In the genomic region with DNA sequence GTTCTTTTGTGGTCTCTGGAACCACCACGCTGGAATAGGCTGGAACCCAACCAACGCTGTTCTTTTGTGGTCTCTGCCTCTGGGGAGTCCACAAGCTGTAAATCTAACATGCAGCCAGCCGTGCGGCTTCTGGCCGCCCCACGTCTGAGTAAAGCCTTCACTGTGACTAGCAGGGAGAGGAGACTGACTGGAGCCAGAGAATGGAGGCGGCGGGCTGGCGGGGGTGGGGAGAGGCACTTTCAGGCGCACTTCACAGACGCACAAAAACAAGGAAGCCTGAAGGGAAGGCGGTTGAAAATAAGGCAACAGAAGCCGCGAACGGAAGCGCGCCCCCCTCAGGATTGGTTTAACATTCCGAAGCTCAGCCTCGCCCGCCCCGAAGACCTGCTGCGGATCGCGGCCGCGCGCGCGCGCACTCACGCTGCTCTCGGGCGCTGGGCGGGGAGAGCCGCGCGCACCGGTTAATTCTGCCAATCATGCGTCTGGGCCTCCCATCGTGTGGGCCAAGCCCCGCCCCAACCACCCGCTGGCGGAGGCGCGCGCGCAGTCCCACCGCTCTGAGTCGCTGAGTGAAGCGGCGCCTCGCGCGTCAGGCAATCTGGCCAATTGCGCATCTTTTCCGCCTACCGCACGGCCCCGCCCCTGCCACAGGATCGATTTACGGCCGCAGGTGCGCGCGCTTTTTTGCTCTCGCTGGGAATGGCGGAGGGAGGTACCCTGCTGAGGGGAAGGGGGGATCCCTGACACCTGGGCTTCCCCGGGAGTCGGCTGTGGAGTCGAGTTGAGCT, we compare ENCODE assay signal across 8 cellular contexts. TPM values are rescaled to one million over a fixed set of nuclear protein-coding genes. Genes with fewer than 3 reads are reported as not detected.
DNase-seq lines count a peak whose midpoint lies in the region; ATAC-seq lines count a peak whose summit lies in the region.

Gene SFR1, plus strand, starts transcription at position 687 of the 788 bp plus-strand sequence. Its CDS starts 13 bp downstream, at position 700.

- peak within 1 kb of the TSS; percentile 95 to 100 (median 98) for H3K4me3 Mint-ChIP-seq in CD4-positive, CD25-positive, alpha-beta regulatory T cell

- H3K36me3 ChIP-seq in CD4-positive, CD25-positive, alpha-beta regulatory T cell (ENCODE audit: control insufficient read depth, insufficient read depth, low read length), result peaks cover 1% of the 10 kb centered on the region

- peaks cover 0 to 2% (median 0%) of the 10 kb centered on the region in 7 donors for H3K9me3 Mint-ChIP-seq in CD4-positive, CD25-positive, alpha-beta regulatory T cell

- H3K27me3 Mint-ChIP-seq in CD4-positive, CD25-positive, alpha-beta regulatory T cell, result peaks cover 10% of the 10 kb centered on the region

- peak within 1 kb of the TSS; percentile 97 to 98 (median 98) for H3K27ac Mint-ChIP-seq in CD4-positive, CD25-positive, alpha-beta regulatory T cell

- H3K9me3 ChIP-seq in CD4-positive, CD25-positive, alpha-beta regulatory T cell (ENCODE audit: control insufficient read depth in 2 of 2, low read length in 2 of 2), result no peaks in the 10 kb centered on the region

- H3K27me3 ChIP-seq in CD4-positive, CD25-positive, alpha-beta regulatory T cell (ENCODE audit: control insufficient read depth, insufficient read depth, low read length), result no peaks in the 10 kb centered on the region

- peak; percentile 94 to 95 for ATAC-seq in CD4-positive, CD25-positive, alpha-beta regulatory T cell (ENCODE audit: low read depth in 2 of 2)
- ATAC-seq in GM19395 (IDR thresholded peaks at IDR 0.05; ENCODE audit: unreplicated experiment) (peak; percentile 85), HG03565 (IDR thresholded peaks at IDR 0.05; ENCODE audit: unreplicated experiment) (peak; percentile 84), left lobe of liver (peak; percentile 93)

- peaks cover 17% of the 10 kb centered on the region for H3K4me1 ChIP-seq in CD4-positive, CD25-positive, alpha-beta regulatory T cell (ENCODE audit: control insufficient read depth, insufficient read depth, low read length, poor library complexity, severe bottlenecking)

- H3K4me1 Mint-ChIP-seq in CD4-positive, CD25-positive, alpha-beta regulatory T cell, result peaks cover 19 to 32% (median 26%) of the 10 kb centered on the region in 4 donors

- peaks cover 11% of the 10 kb centered on the region for H3K36me3 Mint-ChIP-seq in CD4-positive, CD25-positive, alpha-beta regulatory T cell

- H3K4me3 ChIP-seq in CD4-positive, CD25-positive, alpha-beta regulatory T cell (ENCODE audit: low read depth, low read length), result peak within 1 kb of the TSS; percentile 96

- peak; percentile 98 to 99 (median 99) for DNase-seq in CD4-positive, CD25-positive, alpha-beta regulatory T cell
- DNase-seq in NCI-H748 treated with DMSO at 0.1 percent for 48 hours (lab: John Stamatoyannopoulos, UW) (peak; percentile 96), dedifferentiated amniotic fluid mesenchymal stem cell (ENCODE audit: extremely low spot score) (peak; percentile 96), left lobe of liver (ENCODE audit: low spot score) (peak; percentile 100)
- DNase-seq in activated CD4-positive, alpha-beta T cell treated with anti-CD3 and anti-CD28 coated beads, Interleukin-2, amount 50 U/mL, for 24 hours (ENCODE audit: low read depth in 1 of 2, low spot score in 1 of 2), result peak; percentile 96 to 97
- DNase-seq in stimulated activated CD4-positive, alpha-beta T cell treated with anti-CD3 and anti-CD28 coated beads, Interleukin-2, amount 100 ng/mL, for 4 hours (ENCODE audit: low read depth), result peak; percentile 99

- peak within 1 kb of the TSS; percentile 99 for H3K27ac ChIP-seq in CD4-positive, CD25-positive, alpha-beta regulatory T cell (ENCODE audit: insufficient read depth, low read length, poor library complexity, severe bottlenecking)

RNA-seq across cellular contexts. Expression of gene SFR1, which starts in this region (rescaled TPM):
- 12.9 TPM for total RNA-seq in CD4-positive, CD25-positive, alpha-beta regulatory T cell
- polyA plus RNA-seq in CD4-positive, CD25-positive, alpha-beta regulatory T cell, result 10 to 100 TPM; 14.5 to 19.6 (median 15.3) TPM
- 1.2 TPM for total RNA-seq in left lobe of liver

Comparison
In these comparisons a context has a peak if more than half of its experiments do, and no peak if none do; other contexts are left out.
1. Peak in every context shown above with its lines: DNase-seq, ATAC-seq, H3K4me3 ChIP-seq and H3K27ac ChIP-seq.